ENCODE assay signal across 28 cellular contexts in the genomic region with DNA sequence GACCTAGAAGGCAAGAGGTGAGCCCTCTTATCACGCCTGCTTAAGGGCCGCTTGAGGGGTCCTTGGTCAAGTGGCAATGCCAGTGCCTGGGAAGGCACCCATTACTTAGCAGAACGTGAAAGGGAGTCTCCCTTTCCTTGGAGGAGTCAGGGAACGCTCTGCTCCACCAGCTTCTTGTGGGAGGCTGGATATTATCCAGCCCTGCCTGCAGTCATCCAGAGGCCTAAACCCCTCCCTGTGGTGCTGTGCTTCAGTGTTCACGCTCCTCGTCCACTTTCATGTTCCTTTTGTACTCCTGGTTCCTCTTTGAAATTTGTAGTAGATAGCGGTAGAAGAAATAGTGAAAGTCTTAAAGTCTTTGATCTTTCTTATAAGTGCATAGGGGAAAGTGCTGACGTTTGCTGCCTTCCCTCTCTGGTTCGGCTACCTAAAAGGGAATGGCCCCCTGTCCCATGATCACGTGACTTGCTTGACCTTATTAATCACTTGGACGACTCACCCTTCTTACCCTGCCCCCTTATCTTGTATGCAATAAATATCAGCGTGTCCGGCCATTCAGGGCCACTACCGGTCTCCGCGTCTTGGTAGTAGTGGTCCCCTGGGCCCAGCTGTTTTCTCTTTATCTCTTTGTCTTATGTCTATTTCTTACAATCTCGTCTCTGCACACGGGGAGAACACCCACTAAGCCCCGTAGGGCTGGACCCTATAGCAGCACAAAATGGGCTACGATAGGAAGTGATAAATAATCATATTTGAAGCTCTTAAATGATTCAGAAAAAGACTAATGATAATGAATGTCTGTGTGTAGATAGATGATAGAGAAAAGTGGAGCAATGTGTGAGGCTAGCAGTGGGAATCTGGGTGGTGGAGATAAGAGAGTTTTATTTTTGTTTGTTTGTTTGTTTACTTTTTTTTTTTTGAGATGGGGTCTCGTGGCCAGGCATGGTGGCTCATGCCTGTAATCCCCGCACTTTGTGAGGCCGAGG. TPM values are rescaled to one million over a fixed set of nuclear protein-coding genes. Genes with fewer than 3 reads are reported as not detected.
A peak's percentile ranks its signal among the peaks of the same experiment; 100 is the strongest.
DNase-seq lines count a peak whose midpoint lies in the region; ATAC-seq, FAIRE-seq and TF ChIP-seq lines count a peak whose summit lies in the region.
"Had no signal": no experiment of that assay in that cellular context is flagged by ENCODE, and none has a peak within 500 bp of the region (broad histone marks: within the 10 kb centered on the region; RNA-seq: fewer than 3 reads in every experiment).

No MANE protein-coding gene starts in this region.

- in situ Hi-C loops in GM12878 (cut with MboI), result no loop called here

- no peaks in the 10 kb centered on the region for H3K36me3 ChIP-seq in GM12878 (ENCODE audit: control insufficient read depth in 2 of 2, insufficient read depth in 2 of 2, low read length in 1 of 2)
- H3K36me3 ChIP-seq: ascending aorta, ovary, right atrium auricular region had no signal

- TF ChIP-seq EP300 in GM12878 (IDR thresholded peaks at IDR 0.05; ENCODE audit: borderline replicate concordance in 1 of 2, control insufficient read depth in 1 of 2, low read depth in 2 of 2, low read length in 2 of 2), result no peak

- TF ChIP-seq CTCF in GM12878 (IDR thresholded peaks at IDR 0.05 in 2 of 3, conservative IDR thresholded peaks at IDR 0.05 in 1 of 3; ENCODE audit: control insufficient read depth in 2 of 3, extremely low read depth in 1 of 3, insufficient read depth in 1 of 3, low read depth in 3 of 3, low read length in 3 of 3), result no peak
- no peak for TF ChIP-seq CTCF in MCF 10A (IDR thresholded peaks at IDR 0.05; ENCODE audit: unreplicated experiment)

- no peak for TF ChIP-seq RAD21 in GM12878 (IDR thresholded peaks at IDR 0.05; ENCODE audit: insufficient read depth, low read depth, low read length)

- SMC1A ChIA-PET in GM12878 (lab: Charles Lee; ENCODE audit: uncharacterized antibody, unreplicated experiment), result interaction anchor here (1.0 to 2.4 kb wide), 4 partner anchors 16 to 142 kb away, joined by 3 to 7 read pairs (median 4); no protein-coding TSS in a partner anchor

- POLR2A ChIA-PET in GM12878 (lab: Charles Lee), result interaction anchor here (0.6 to 1.2 kb wide), 4 partner anchors 11 to 50 kb away, joined by 3 to 4 read pairs (median 3); no protein-coding TSS in a partner anchor
- POLR2A ChIA-PET in MCF 10A (lab: Yijun Ruan, JAX), result interaction anchor here (0.7 kb wide), 1 partner anchor 141 kb away, joined by 3 read pairs; no protein-coding TSS in a partner anchor

- no peak overlapping the region for H3K27ac Mint-ChIP-seq in MCF 10A (ENCODE audit: low read depth, unreplicated experiment)
- no peak overlapping the region for H3K27ac Mint-ChIP-seq in T-helper 2 cell treated with Interferon-gamma antibody and Interleukin-4, amounts not matched to agents 5 μg/mL and 100 μg/mL, for 36 hours
- no peak overlapping the region for H3K27ac Mint-ChIP-seq in activated T-cell treated with anti-CD3 and anti-CD28 coated beads, Interleukin-2, amount 50 U/mL, for 24 hours
- H3K27ac Mint-ChIP-seq: activated naive CD4-positive, alpha-beta T cell treated with anti-CD3 and anti-CD28 coated beads, Interleukin-2, amount 10 ng/mL, durations not matched to agents 7 days and 5 days; stimulated activated naive CD8-positive, alpha-beta T cell treated with anti-CD3 and anti-CD28 coated beads, Interleukin-15, amount 100 ng/mL, for 72 hours had no signal

- intact Hi-C loops in right cardiac atrium (cut with DNase I), result no loop called here
- intact Hi-C loops in Right ventricle myocardium inferior (cut with DNase I), result loop anchor here (5.0 kb wide), 1 partner anchor 128 kb away; no protein-coding TSS in a partner anchor
- intact Hi-C loops in GM12878 (cut with micrococcal nuclease; ENCODE audit: unreplicated experiment), result loop anchor here (5.0 kb wide), 1 partner anchor 223 kb away; no protein-coding TSS in a partner anchor
- intact Hi-C loops in MCF 10A (cut with micrococcal nuclease), result no loop called here

- ATAC-seq in right cardiac atrium (no peak), Right ventricle myocardium inferior (no peak), GM12878 (no peak)
- ATAC-seq: activated CD4-positive, CD25-positive, alpha-beta regulatory T cell treated with anti-CD3 and anti-CD28 coated beads, Interleukin-2, amount 50 U/mL, for 24 hours; activated T-cell treated with anti-CD3 and anti-CD28 coated beads, Interleukin-2, amount 50 U/mL, for 4 hours; stimulated activated naive CD8-positive, alpha-beta T cell treated with anti-CD3 and anti-CD28 coated beads, Interleukin-15, amount 100 ng/mL, for 72 hours had no signal

- H3K27ac ChIP-seq in right cardiac atrium (ENCODE audit: low read length), result peak overlapping the region; percentile 19
- H3K27ac ChIP-seq in GM12878 (ENCODE audit: control insufficient read depth, insufficient read depth), result no peak overlapping the region
- H3K27ac ChIP-seq: ascending aorta, hepatocyte had no signal

- no peaks in the 10 kb centered on the region for H3K27me3 Mint-ChIP-seq in MCF 10A (ENCODE audit: insufficient read depth, unreplicated experiment)
- H3K27me3 Mint-ChIP-seq in T-helper 2 cell treated with Interferon-gamma antibody and Interleukin-4, amounts not matched to agents 5 μg/mL and 100 μg/mL, for 36 hours (ENCODE audit: low read depth), result peaks cover 5% of the 10 kb centered on the region
- H3K27me3 Mint-ChIP-seq in activated T-cell treated with anti-CD3 and anti-CD28 coated beads, Interleukin-2, amount 50 U/mL, for 24 hours, result no peaks in the 10 kb centered on the region
- H3K27me3 Mint-ChIP-seq: stimulated activated naive CD8-positive, alpha-beta T cell treated with anti-CD3 and anti-CD28 coated beads, Interleukin-15, amount 100 ng/mL, for 72 hours had no signal

- no peak for TF ChIP-seq POLR2A in GM12878 (IDR thresholded peaks at IDR 0.05; ENCODE audit: low read depth, low read length)

- DNase-seq in right cardiac atrium (no peak), Right ventricle myocardium inferior (ENCODE audit: missing footprints) (no peak), GM12878 (ENCODE audit: low read depth, low spot score) (no peak), mesenteric fat pad (ENCODE audit: low spot score) (peak; percentile 51), MCF 10A (ENCODE audit: unreplicated experiment) (no peak), activated gamma-delta T cell treated with Interleukin-2 at 50 U/mL for 16 hours (no peak)
- DNase-seq in T-helper 2 cell treated with Interferon-gamma antibody and Interleukin-4, amounts not matched to agents 5 μg/mL and 100 μg/mL, for 36 hours (ENCODE audit: low spot score), result no peak
- DNase-seq in activated T-cell treated with anti-CD3 and anti-CD28 coated beads, Interleukin-2, amount 50 U/mL, for 24 hours, result no peak
- DNase-seq: ACHN; activated naive CD4-positive, alpha-beta T cell treated with anti-CD3 and anti-CD28 coated beads, Interleukin-2, amount 10 ng/mL, durations not matched to agents 7 days and 5 days; activated T-cell treated with anti-CD3 and anti-CD28 coated beads, Interleukin-2, amount 50 U/mL, for 4 hours; C1 segment of cervical spinal cord; central memory CD4-positive, alpha-beta T cell; foreskin fibroblast; GF-D8; H7; IMR-90; MM.1S; naive B cell; NCI-H187; NCI-H526; stimulated activated naive CD8-positive, alpha-beta T cell treated with anti-CD3 and anti-CD28 coated beads, Interleukin-15, amount 100 ng/mL, for 72 hours; trophoblast cell had no signal

- no TSS peak for BruUV-seq in GM12878 (replicated peaks; lab: Mats Ljungman, UMichigan)
- BruUV-seq in MCF 10A (replicated peaks; lab: Mats Ljungman, UMichigan), result no TSS peak

- 59% methylated on average over 23 of the region's 23 CpGs for WGBS in right cardiac atrium
- WGBS in GM12878 (ENCODE audit: insufficient coverage, insufficient replicate concordance, low lambda C conversion rate, missing lambda C conversion rate), result 49% methylated on average over 23 of the region's 23 CpGs

- peak overlapping the region; percentile 33; the same call in 1 of the 2 replicates for H3K4me2 ChIP-seq in GM12878 (ENCODE audit: control insufficient read depth, insufficient read depth)
- H3K4me2 ChIP-seq: hepatocyte had no signal

- H3K4me1 Mint-ChIP-seq in MCF 10A (ENCODE audit: insufficient read depth, unreplicated experiment), result peaks cover 4% of the 10 kb centered on the region
- H3K4me1 Mint-ChIP-seq in T-helper 2 cell treated with Interferon-gamma antibody and Interleukin-4, amounts not matched to agents 5 μg/mL and 100 μg/mL, for 36 hours (ENCODE audit: low read depth), result peaks cover 15% of the 10 kb centered on the region
- peaks cover 15% of the 10 kb centered on the region for H3K4me1 Mint-ChIP-seq in activated T-cell treated with anti-CD3 and anti-CD28 coated beads, Interleukin-2, amount 50 U/mL, for 24 hours (ENCODE audit: low read depth)

- no peak for FAIRE-seq in GM12878 (lab: Jason Lieb, UNC)

- RAD21 ChIA-PET in GM12878 (lab: Charles Lee; ENCODE audit: unreplicated experiment), result interaction anchor here (0.6 kb wide), 1 partner anchor 28 kb away, joined by 3 read pairs; no protein-coding TSS in a partner anchor

- no peak overlapping the region for H3K9ac ChIP-seq in GM12878 (ENCODE audit: control insufficient read depth, insufficient read depth, low read length)

- H3K4me3 Mint-ChIP-seq in MCF 10A (ENCODE audit: unreplicated experiment), result no peak overlapping the region
- no peak overlapping the region for H3K4me3 Mint-ChIP-seq in T-helper 2 cell treated with Interferon-gamma antibody and Interleukin-4, amounts not matched to agents 5 μg/mL and 100 μg/mL, for 36 hours
- H3K4me3 Mint-ChIP-seq in activated T-cell treated with anti-CD3 and anti-CD28 coated beads, Interleukin-2, amount 50 U/mL, for 24 hours, result no peak overlapping the region
- H3K4me3 Mint-ChIP-seq: activated naive CD4-positive, alpha-beta T cell treated with anti-CD3 and anti-CD28 coated beads, Interleukin-2, amount 10 ng/mL, durations not matched to agents 7 days and 5 days; activated T-cell treated with anti-CD3 and anti-CD28 coated beads, Interleukin-2, amount 50 U/mL, for 4 hours; naive B cell; stimulated activated naive CD8-positive, alpha-beta T cell treated with anti-CD3 and anti-CD28 coated beads, Interleukin-15, amount 100 ng/mL, for 72 hours had no signal

- no peaks in the 10 kb centered on the region for H3K9me3 ChIP-seq in right cardiac atrium (ENCODE audit: control insufficient read depth, low read length)
- no peaks in the 10 kb centered on the region for H3K9me3 ChIP-seq in GM12878 (replicated peaks; ENCODE audit: control insufficient read depth, insufficient read depth, low read length)
- H3K9me3 ChIP-seq: ascending aorta, ovary, right atrium auricular region had no signal

- H3K9me3 Mint-ChIP-seq in MCF 10A (ENCODE audit: unreplicated experiment), result no peaks in the 10 kb centered on the region
- no peaks in the 10 kb centered on the region for H3K9me3 Mint-ChIP-seq in T-helper 2 cell treated with Interferon-gamma antibody and Interleukin-4, amounts not matched to agents 5 μg/mL and 100 μg/mL, for 36 hours
- H3K9me3 Mint-ChIP-seq in activated T-cell treated with anti-CD3 and anti-CD28 coated beads, Interleukin-2, amount 50 U/mL, for 24 hours, result no peaks in the 10 kb centered on the region
- H3K9me3 Mint-ChIP-seq: activated naive CD4-positive, alpha-beta T cell treated with anti-CD3 and anti-CD28 coated beads, Interleukin-2, amount 10 ng/mL, durations not matched to agents 7 days and 5 days; activated T-cell treated with anti-CD3 and anti-CD28 coated beads, Interleukin-2, amount 50 U/mL, for 4 hours; naive B cell had no signal

- no peak overlapping the region for H2AFZ ChIP-seq in GM12878 (ENCODE audit: control insufficient read depth, low read depth, low read length)
- H2AFZ ChIP-seq: hepatocyte had no signal

- no peaks in the 10 kb centered on the region for H3K4me1 ChIP-seq in right cardiac atrium (ENCODE audit: control insufficient read depth, insufficient read depth, low read length)
- no peaks in the 10 kb centered on the region for H3K4me1 ChIP-seq in GM12878 (ENCODE audit: control insufficient read depth, insufficient read depth, low read length)
- H3K4me1 ChIP-seq: ascending aorta had no signal

- no peaks in the 10 kb centered on the region for H4K20me1 ChIP-seq in GM12878 (ENCODE audit: control insufficient read depth, insufficient read depth)

- H3K36me3 Mint-ChIP-seq in MCF 10A (ENCODE audit: insufficient read depth, unreplicated experiment), result peaks cover 6% of the 10 kb centered on the region
- H3K36me3 Mint-ChIP-seq in T-helper 2 cell treated with Interferon-gamma antibody and Interleukin-4, amounts not matched to agents 5 μg/mL and 100 μg/mL, for 36 hours (ENCODE audit: low read depth), result no peaks in the 10 kb centered on the region
- H3K36me3 Mint-ChIP-seq in activated T-cell treated with anti-CD3 and anti-CD28 coated beads, Interleukin-2, amount 50 U/mL, for 24 hours (ENCODE audit: low read depth), result no peaks in the 10 kb centered on the region
- H3K36me3 Mint-ChIP-seq: activated naive CD4-positive, alpha-beta T cell treated with anti-CD3 and anti-CD28 coated beads, Interleukin-2, amount 10 ng/mL, durations not matched to agents 7 days and 5 days; naive B cell had no signal

- CTCF ChIA-PET in GM12878 (lab: Yijun Ruan, JAX) (interaction anchor here (1.3 to 1.4 kb wide), 2 partner anchors 9 to 142 kb away, joined by 3 to 4 read pairs; no protein-coding TSS in a partner anchor), MCF 10A (lab: Yijun Ruan, JAX) (interaction anchor here (0.6 kb wide), 1 partner anchor 47 kb away, joined by 3 read pairs; no protein-coding TSS in a partner anchor)

- H3K4me3 ChIP-seq in right cardiac atrium (ENCODE audit: low read length), result no peak overlapping the region
- no peak overlapping the region for H3K4me3 ChIP-seq in GM12878
- H3K4me3 ChIP-seq: ascending aorta, hepatocyte, ovary, right atrium auricular region had no signal

- no peaks in the 10 kb centered on the region for H3K79me2 ChIP-seq in GM12878 (ENCODE audit: control insufficient read depth, insufficient read depth, low read length)
- H3K79me2 ChIP-seq: hepatocyte had no signal

- no peaks in the 10 kb centered on the region for H3K27me3 ChIP-seq in right cardiac atrium (ENCODE audit: control insufficient read depth, insufficient read depth)
- no peaks in the 10 kb centered on the region; a peak in 2 of 4 replicates for H3K27me3 ChIP-seq in GM12878 (replicated peaks in 1 of 2; ENCODE audit: control insufficient read depth in 2 of 2, insufficient read depth in 2 of 2, low read length in 1 of 2)
- H3K27me3 ChIP-seq: ascending aorta, hepatocyte, ovary, right atrium auricular region had no signal

RNA-seq across cellular contexts. Expression of a gene that starts 5.8 kb away (rescaled TPM):
- total RNA-seq in right cardiac atrium (10 to 100 TPM; 48.2 to 84.7 (median 54.6) TPM), Right ventricle myocardium inferior (42.5 TPM), GM12878 (2014; rRNA removed) (33.0 and 36.3 TPM in 2 replicates), GM12878 (2014; rRNA removed; fragmentation: Illumina TruSeq; extraction: Trizol) (25.3 and 26.6 TPM in 2 replicates), GM12878 (2021) (24.7 and 25.8 TPM in 2 replicates), mesenteric fat pad (79.5 TPM), MCF 10A (2022) (74.1 and 78.6 TPM in 2 replicates)
- polyA plus RNA-seq in right cardiac atrium (29.0 TPM), GM12878 (2011; rRNA removed) (44.6 and 53.2 TPM in 2 replicates), GM12878 (2014; fragmentation: Illumina TruSeq; extraction: Trizol) (22.7 and 23.8 TPM in 2 replicates), GM12878 (2014; fragmentation: Nextera tagmentation; extraction: Ambion mirVana) (1 to 10 TPM; 1.9 to 3.2 TPM), GM12878 (2014; rRNA removed) (19.1 and 20.1 TPM in 2 replicates), GM12878 (2016; fragmentation: Nextera tagmentation; extraction: Ambion mirVana) (10 to 100 TPM in 1 of 2 experiments, 1 to 10 TPM in 1; 2.8 to 19.7 TPM)
- 113 and 114 TPM in 2 replicates for total RNA-seq in GM12878 (2013; cell fraction: nucleolus; rRNA removed)
- polyA plus RNA-seq in GM12878 (2011; ENCODE audit: low read depth), result 14.5 TPM
- polyA plus RNA-seq in GM12878 (2011; cell fraction: cytosol; rRNA removed), result 32.6 and 32.8 TPM in 2 replicates
- 45.8 and 49.1 TPM in 2 replicates for polyA plus RNA-seq in GM12878 (2011; cell fraction: nucleus; rRNA removed)
- 18.7 and 24.3 TPM in 2 replicates for polyA plus RNA-seq in GM12878 (2012)
- 50.8 and 59.8 TPM in 2 replicates for polyA minus RNA-seq in GM12878 (2011; rRNA and poly(A)+ RNA removed)
- 30.4 and 30.6 TPM in 2 replicates for polyA minus RNA-seq in GM12878 (2011; cell fraction: cytosol; rRNA and poly(A)+ RNA removed)
- 23.1 and 31.4 TPM in 2 replicates for polyA minus RNA-seq in GM12878 (2011; cell fraction: nucleus; rRNA and poly(A)+ RNA removed)

RNA-seq across cellular contexts. Expression of a gene that starts 21.3 kb away (rescaled TPM):
- 10 to 100 TPM; 25.4 to 32.1 (median 28.6) TPM for total RNA-seq in right cardiac atrium
- polyA plus RNA-seq in right cardiac atrium, result 28.7 TPM
- 26.6 TPM for total RNA-seq in Right ventricle myocardium inferior
- total RNA-seq in GM12878 (2013; cell fraction: nucleolus; rRNA removed), result 52.9 and 56.0 TPM in 2 replicates
- 5.7 and 6.7 TPM in 2 replicates for total RNA-seq in GM12878 (2014; rRNA removed)
- 4.6 and 5.8 TPM in 2 replicates for total RNA-seq in GM12878 (2014; rRNA removed; fragmentation: Illumina TruSeq; extraction: Trizol)
- total RNA-seq in GM12878 (2021), result 6.1 and 8.4 TPM in 2 replicates
- polyA plus RNA-seq in GM12878 (2011; ENCODE audit: low read depth), result 4.0 TPM
- 6.8 and 9.1 TPM in 2 replicates for polyA plus RNA-seq in GM12878 (2011; rRNA removed)
- polyA plus RNA-seq in GM12878 (2011; cell fraction: cytosol; rRNA removed), result 10.4 and 11.9 TPM in 2 replicates
- polyA plus RNA-seq in GM12878 (2011; cell fraction: nucleus; rRNA removed), result 36.4 and 38.5 TPM in 2 replicates
- 7.2 and 7.9 TPM in 2 replicates for polyA plus RNA-seq in GM12878 (2012)
- polyA plus RNA-seq in GM12878 (2014; fragmentation: Illumina TruSeq; extraction: Trizol), result 8.2 and 10.7 TPM in 2 replicates
- polyA plus RNA-seq in GM12878 (2014; fragmentation: Nextera tagmentation; extraction: Ambion mirVana), result 1 to 10 TPM in 1 of 2 experiments, under 1 TPM in 1; 0.42 to 1.4 TPM
- 11.4 and 16.3 TPM in 2 replicates for polyA plus RNA-seq in GM12878 (2014; rRNA removed)
- polyA plus RNA-seq in GM12878 (2016; fragmentation: Nextera tagmentation; extraction: Ambion mirVana), result 1 to 10 TPM; 9.6 to 9.9 TPM
- polyA minus RNA-seq in GM12878 (2011; rRNA and poly(A)+ RNA removed), result 4.9 and 7.1 TPM in 2 replicates
- 2.9 and 4.2 TPM in 2 replicates for polyA minus RNA-seq in GM12878 (2011; cell fraction: cytosol; rRNA and poly(A)+ RNA removed)
- 6.4 and 9.6 TPM in 2 replicates for polyA minus RNA-seq in GM12878 (2011; cell fraction: nucleus; rRNA and poly(A)+ RNA removed)
- 20.3 TPM for total RNA-seq in mesenteric fat pad
- 14.4 and 16.5 TPM in 2 replicates for total RNA-seq in MCF 10A (2022)

Comparison
In these comparisons a context has a peak if more than half of its experiments do, and no peak if none do; other contexts are left out.
1. intact Hi-C loops: an anchor here in Right ventricle myocardium inferior (5.0 kb wide) and GM12878 (5.0 kb wide); none called in right cardiac atrium and MCF 10A.